In genomic region chr2:62795341-62795740, GRCh38 we compare ENCODE assay signal across 14 cellular contexts.
DNase-seq lines count a peak whose midpoint lies in the region; ATAC-seq, FAIRE-seq and TF ChIP-seq lines count a peak whose summit lies in the region.
"Had no signal": no experiment of that assay in that cellular context is flagged by ENCODE, and none has a peak within 500 bp of the region (broad histone marks: within the 10 kb centered on the region; RNA-seq: fewer than 3 reads in every experiment).

No MANE protein-coding gene starts in this region.

- H3K9me3 ChIP-seq in A549 (no peaks in the 10 kb centered on the region), SJCRH30 (replicated peaks) (no peaks in the 10 kb centered on the region), right lobe of liver (no peaks in the 10 kb centered on the region), T-helper 17 cell (ENCODE audit: control insufficient read depth, low read length, poor library complexity, severe bottlenecking) (no peaks in the 10 kb centered on the region)
- H3K9me3 ChIP-seq: BLaER1 treated with 17β-estradiol and CSF1 and Interleukin-3, amounts not matched to agents 10 nM and 100 nM had no signal

- POLR2A ChIA-PET in A549 (lab: Yijun Ruan, JAX) (no interaction called here), RWPE1 (lab: Yijun Ruan, JAX; ENCODE audit: low non-redundant PET) (no interaction called here)

- H3K27ac ChIP-seq in A549, result peak overlapping the region in 1 of 2 experiments; percentile 40; a peak in 2 of 6 replicates
- peak overlapping the region; percentile 61 for H3K27ac ChIP-seq in SJCRH30
- H3K27ac ChIP-seq in right lobe of liver, result peak overlapping the region in 2 of 3 donors; percentile 2 to 14
- no peak overlapping the region for H3K27ac ChIP-seq in RWPE1
- H3K27ac ChIP-seq: BLaER1 treated with 17β-estradiol and CSF1 and Interleukin-3, amounts not matched to agents 10 nM and 100 nM; KMS-11 had no signal

- CTCF ChIA-PET in A549 (lab: Yijun Ruan, JAX) (interaction anchor here (1.3 to 3.4 kb wide), 2 partner anchors 8 to 338 kb away, joined by 3 to 22 read pairs; no protein-coding TSS in a partner anchor), RWPE1 (lab: Yijun Ruan, JAX) (no interaction called here)

- TF ChIP-seq POLR2A in A549 (IDR thresholded peaks at IDR 0.05; ENCODE audit: low read length), result no peak
- no peak for TF ChIP-seq POLR2A in right lobe of liver (IDR thresholded peaks at IDR 0.05)

- no peaks in the 10 kb centered on the region for H3K36me3 Mint-ChIP-seq in effector memory CD8-positive, alpha-beta T cell (ENCODE audit: insufficient read depth)
- H3K36me3 Mint-ChIP-seq in T-helper 17 cell (ENCODE audit: low read depth), result no peaks in the 10 kb centered on the region
- H3K36me3 Mint-ChIP-seq: CD8-positive, alpha-beta T cell had no signal

- no peaks in the 10 kb centered on the region for H3K36me3 ChIP-seq in SJCRH30
- no peaks in the 10 kb centered on the region for H3K36me3 ChIP-seq in right lobe of liver
- H3K36me3 ChIP-seq: BLaER1 treated with 17β-estradiol and CSF1 and Interleukin-3, amounts not matched to agents 10 nM and 100 nM had no signal

- no peaks in the 10 kb centered on the region for H3K27me3 ChIP-seq in SJCRH30
- no peaks in the 10 kb centered on the region for H3K27me3 ChIP-seq in right lobe of liver
- H3K27me3 ChIP-seq: BLaER1 treated with 17β-estradiol and CSF1 and Interleukin-3, amounts not matched to agents 10 nM and 100 nM had no signal

- H3K4me2 ChIP-seq in A549, result peak overlapping the region; percentile 63
- H3K4me2 ChIP-seq: GM23338, KMS-11 had no signal

- H3K4me1 ChIP-seq in A549 (peaks cover 64% of the 10 kb centered on the region), SJCRH30 (peaks cover 23% of the 10 kb centered on the region), right lobe of liver (peaks cover 0 to 37% (median 10%) of the 10 kb centered on the region in 4 donors)

- no peak for FAIRE-seq in A549 (lab: Jason Lieb, UNC)
- peak; percentile 45 for FAIRE-seq in GM19239 (lab: Jason Lieb, UNC)
- FAIRE-seq: GM12878 had no signal

- no peak for TF ChIP-seq CTCF in A549 (IDR thresholded peaks at IDR 0.05)
- TF ChIP-seq CTCF in right lobe of liver (IDR thresholded peaks at IDR 0.05), result no peak
- no peak for TF ChIP-seq CTCF in RWPE1 (conservative IDR thresholded peaks at IDR 0.05; ENCODE audit: low read depth)

- TF ChIP-seq RAD21 in A549 (conservative IDR thresholded peaks at IDR 0.05 in 1 of 2, IDR thresholded peaks at IDR 0.05 in 1 of 2), result no peak

- DNase-seq in A549 (ENCODE audit: low read depth in 1 of 2, low spot score in 1 of 2) (no peak), GM19239 (ENCODE audit: insufficient read length, low spot score) (no peak), SJCRH30 (peak in 1 of 2 experiments; percentile 42), right lobe of liver (no peak), RWPE1 (ENCODE audit: low spot score) (no peak), T-helper 17 cell (no peak)
- DNase-seq in effector memory CD8-positive, alpha-beta T cell, result no peak
- DNase-seq: Calu3; CD8-positive, alpha-beta T cell; H9 had no signal

- H3K27me3 Mint-ChIP-seq in effector memory CD8-positive, alpha-beta T cell, result no peaks in the 10 kb centered on the region
- H3K27me3 Mint-ChIP-seq in T-helper 17 cell, result no peaks in the 10 kb centered on the region

- no peak overlapping the region for H3K4me3 ChIP-seq in A549
- H3K4me3 ChIP-seq in SJCRH30, result no peak overlapping the region
- H3K4me3 ChIP-seq in right lobe of liver, result no peak overlapping the region
- H3K4me3 ChIP-seq: BLaER1 treated with 17β-estradiol and CSF1 and Interleukin-3, amounts not matched to agents 10 nM and 100 nM; GM12878; GM23338 had no signal

- no peaks in the 10 kb centered on the region for H3K9me3 Mint-ChIP-seq in effector memory CD8-positive, alpha-beta T cell
- H3K9me3 Mint-ChIP-seq: CD8-positive, alpha-beta T cell; GM23338; H9 had no signal

- TF ChIP-seq EP300 in A549 (IDR thresholded peaks at IDR 0.05), result no peak

- H3K4me1 Mint-ChIP-seq in effector memory CD8-positive, alpha-beta T cell (ENCODE audit: low read depth in 2 of 2), result peaks cover 4% of the 10 kb centered on the region in 2 donors
- H3K4me1 Mint-ChIP-seq in T-helper 17 cell, result peaks cover 5% of the 10 kb centered on the region
- H3K4me1 Mint-ChIP-seq: GM23338, H9 had no signal

- intact Hi-C loops in right lobe of liver (cut with DNase I), result no loop called here

- ATAC-seq in A549, result peak in 1 of 2 experiments; percentile 57; a peak in 2 of 6 replicates
- ATAC-seq in right lobe of liver, result peak in 1 of 4 donors; percentile 40
- ATAC-seq in effector memory CD8-positive, alpha-beta T cell (replicated peaks), result no peak
- no peak for ATAC-seq in T-helper 17 cell
- ATAC-seq: CD8-positive, alpha-beta T cell; GM12878; GM23338 had no signal

- H3K4me3 Mint-ChIP-seq in effector memory CD8-positive, alpha-beta T cell, result no peak overlapping the region
- no peak overlapping the region for H3K4me3 Mint-ChIP-seq in T-helper 17 cell
- H3K4me3 Mint-ChIP-seq: CD8-positive, alpha-beta T cell; GM23338; H9 had no signal

- H3K27ac Mint-ChIP-seq in effector memory CD8-positive, alpha-beta T cell, result no peak overlapping the region
- H3K27ac Mint-ChIP-seq in T-helper 17 cell, result no peak overlapping the region
- H3K27ac Mint-ChIP-seq: CD8-positive, alpha-beta T cell; GM23338; H9 had no signal

TF ChIP-seq in A549, 52 proteins besides CTCF, POLR2A, EP300 and RAD21:
- TF ChIP-seq HDAC2 (IDR thresholded peaks at IDR 0.05) (no peak), HMGXB4 (CRISPR knock-in tag; IDR thresholded peaks at IDR 0.05; ENCODE audit: borderline replicate concordance) (no peak), ATOH8 (CRISPR knock-in tag; IDR thresholded peaks at IDR 0.05; ENCODE audit: low read depth) (no peak), CEBPB (IDR thresholded peaks at IDR 0.05) (no peak), RNF2 (IDR thresholded peaks at IDR 0.05; ENCODE audit: borderline replicate concordance, low read depth) (no peak), KDM1A (IDR thresholded peaks at IDR 0.05; ENCODE audit: low read depth) (no peak), ZSCAN20 (CRISPR knock-in tag; IDR thresholded peaks at IDR 0.05) (no peak), EHF (CRISPR knock-in tag; IDR thresholded peaks at IDR 0.05) (no peak)
- TF ChIP-seq, protein P1, sequence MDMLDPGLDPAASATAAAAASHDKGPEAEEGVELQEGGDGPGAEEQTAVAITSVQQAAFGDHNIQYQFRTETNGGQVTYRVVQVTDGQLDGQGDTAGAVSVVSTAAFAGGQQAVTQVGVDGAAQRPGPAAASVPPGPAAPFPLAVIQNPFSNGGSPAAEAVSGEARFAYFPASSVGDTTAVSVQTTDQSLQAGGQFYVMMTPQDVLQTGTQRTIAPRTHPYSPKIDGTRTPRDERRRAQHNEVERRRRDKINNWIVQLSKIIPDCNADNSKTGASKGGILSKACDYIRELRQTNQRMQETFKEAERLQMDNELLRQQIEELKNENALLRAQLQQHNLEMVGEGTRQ (IDR thresholded peaks at IDR 0.05), result no peak
